ENCODE assay signal across 18 cellular contexts in genomic region chr14:105503296-105503640, GRCh38. TPM values are rescaled to one million over a fixed set of nuclear protein-coding genes. Genes with fewer than 3 reads are reported as not detected.
DNase-seq lines count a peak whose midpoint lies in the region; ATAC-seq, FAIRE-seq and TF ChIP-seq lines count a peak whose summit lies in the region.
"Had no signal": no experiment of that assay in that cellular context is flagged by ENCODE, and none has a peak within 500 bp of the region (broad histone marks: within the 10 kb centered on the region; RNA-seq: fewer than 3 reads in every experiment).

No MANE protein-coding gene starts in this region.

- H2BK15ac ChIP-seq in mesendoderm (replicated peaks; ENCODE audit: low read depth): no peak overlapping the region

- no peak overlapping the region for H3K27ac ChIP-seq in SK-N-SH (ENCODE audit: low read depth in 2 of 2, low read length in 1 of 2)
- no peak overlapping the region for H3K27ac ChIP-seq in coronary artery
- H3K27ac ChIP-seq in sigmoid colon: no peak overlapping the region
- no peak overlapping the region for H3K27ac ChIP-seq in mesendoderm (ENCODE audit: low read depth, low read length)
- H3K27ac ChIP-seq: 22Rv1 had no signal

- H3F3A ChIP-seq in SK-N-SH (replicated peaks; ENCODE audit: insufficient read depth): no peaks in the 10 kb centered on the region

- no peak for TF ChIP-seq RAD21 in SK-N-SH (IDR thresholded peaks at IDR 0.05; ENCODE audit: low read length)

- TF ChIP-seq CTCF in SK-N-SH (IDR thresholded peaks at IDR 0.05): no peak
- no peak for TF ChIP-seq CTCF in coronary artery (IDR thresholded peaks at IDR 0.05)
- no peak for TF ChIP-seq CTCF in sigmoid colon (IDR thresholded peaks at IDR 0.05)

- H2AFZ ChIP-seq in SK-N-SH (ENCODE audit: low read depth): no peak overlapping the region

- H3K4me2 ChIP-seq in SK-N-SH: no peak overlapping the region
- H3K4me2 ChIP-seq in mesendoderm (ENCODE audit: low read length): no peak overlapping the region

- H2AK5ac ChIP-seq in mesendoderm (ENCODE audit: low read length): no peak overlapping the region

- WGBS in SK-N-SH (ENCODE audit: low lambda C conversion rate): no CpG with 5 or more reads among the region's 7 CpGs
- 88 to 92% methylated on average over 7 of the region's 7 CpGs for WGBS in sigmoid colon, 2 donors
- no CpG with 5 or more reads among the region's 7 CpGs for WGBS in mesendoderm (ENCODE audit: extremely low coverage, insufficient coverage, low lambda C conversion rate)

- H3K79me1 ChIP-seq in mesendoderm (ENCODE audit: low read length): no peaks in the 10 kb centered on the region

- CTCF ChIA-PET in SK-N-SH (lab: Yijun Ruan, JAX): interaction anchor here (1.0 to 1.3 kb wide), 2 partner anchors 10 to 25 kb away, joined by 5 read pairs; no protein-coding TSS in a partner anchor

- no peak overlapping the region for H3K4me3 ChIP-seq in SK-N-SH (ENCODE audit: low read depth in 2 of 2, low read length in 1 of 2)
- no peak overlapping the region for H3K4me3 ChIP-seq in coronary artery
- H3K4me3 ChIP-seq in sigmoid colon: no peak overlapping the region
- no peak overlapping the region for H3K4me3 ChIP-seq in mesendoderm (ENCODE audit: low read length)
- H3K4me3 ChIP-seq: GM12878, K562 had no signal

- no peak for FAIRE-seq in GM12891 (lab: Jason Lieb, UNC)
- FAIRE-seq: GM12878, H1, K562 had no signal

- H4K20me1 ChIP-seq in SK-N-SH (ENCODE audit: insufficient read depth): no peaks in the 10 kb centered on the region

- no peak overlapping the region for H2BK5ac ChIP-seq in mesendoderm (ENCODE audit: low read length)

- no peak overlapping the region for H4K8ac ChIP-seq in mesendoderm (ENCODE audit: low read depth, low read length)

- TF ChIP-seq POLR2A in GM12891 (IDR thresholded peaks at IDR 0.05; ENCODE audit: low read depth, low read length): no peak
- TF ChIP-seq POLR2A in sigmoid colon (IDR thresholded peaks at IDR 0.05): no peak

- H3K56ac ChIP-seq in mesendoderm (ENCODE audit: low read length): no peak overlapping the region

- no peak overlapping the region for H3K23ac ChIP-seq in mesendoderm (ENCODE audit: low read length)

- no peak overlapping the region for H2BK120ac ChIP-seq in mesendoderm (ENCODE audit: low read depth, low read length)

- TF ChIP-seq EP300 in SK-N-SH (IDR thresholded peaks at IDR 0.05; ENCODE audit: borderline replicate concordance in 1 of 2, low read depth in 1 of 2, low read length in 1 of 2): no peak
- no peak for TF ChIP-seq EP300 in sigmoid colon (IDR thresholded peaks at IDR 0.05)

- H3K79me2 ChIP-seq in SK-N-SH (ENCODE audit: insufficient read depth) (no peaks in the 10 kb centered on the region), mesendoderm (ENCODE audit: control insufficient read depth, insufficient read depth, low read length) (no peaks in the 10 kb centered on the region)

- H3K9ac ChIP-seq in SK-N-SH: no peak overlapping the region
- H3K9ac ChIP-seq in mesendoderm (ENCODE audit: low read length): no peak overlapping the region

- H3K18ac ChIP-seq in mesendoderm (ENCODE audit: low read length): no peak overlapping the region

- ATAC-seq in SK-N-SH treated with all-trans-retinoic acid at 6 μM for 48 hours: no peak
- ATAC-seq in HG03108 (IDR thresholded peaks at IDR 0.05; ENCODE audit: unreplicated experiment): no peak
- ATAC-seq: GM12878, K562 had no signal

- intact Hi-C loops in sigmoid colon (cut with DNase I): no loop called here

- DNase-seq in SK-N-SH: peak; percentile 26
- DNase-seq in GM12891 (ENCODE audit: insufficient read length, low spot score): peak; percentile 19
- peak; percentile 69 for DNase-seq in coronary artery (ENCODE audit: low spot score)
- DNase-seq in sigmoid colon: peak; percentile 58
- DNase-seq in mesendoderm: no peak
- DNase-seq in activated T-cell treated with anti-CD3 and anti-CD28 coated beads for 4 hours: no peak
- DNase-seq: DMS 273 treated with DMSO at 0.1 percent for 48 hours, GDM1, NCI-H187 treated with DMSO at 0.1 percent for 48 hours, NCI-H2171, NCI-H446, RPMI8226 had no signal

- peaks cover 4% of the 10 kb centered on the region; the same call in 1 of the 2 replicates for H3K27me3 ChIP-seq in SK-N-SH (ENCODE audit: insufficient read depth)
- H3K27me3 ChIP-seq in sigmoid colon: peaks cover 0 to 5% (median 0%) of the 10 kb centered on the region in 3 donors
- no peaks in the 10 kb centered on the region for H3K27me3 ChIP-seq in mesendoderm (ENCODE audit: insufficient read depth, low read length, poor library complexity)

- H3K36me3 ChIP-seq in SK-N-SH (replicated peaks in 1 of 2; ENCODE audit: control insufficient read depth in 1 of 2, insufficient read depth in 2 of 2, low read length in 1 of 2) (no peaks in the 10 kb centered on the region), sigmoid colon (no peaks in the 10 kb centered on the region), mesendoderm (ENCODE audit: control insufficient read depth, insufficient read depth, low read length) (no peaks in the 10 kb centered on the region)

- H4K5ac ChIP-seq in mesendoderm (ENCODE audit: low read length): no peak overlapping the region

- H3K9me3 ChIP-seq in SK-N-SH (no peaks in the 10 kb centered on the region), sigmoid colon (no peaks in the 10 kb centered on the region)

- no peak overlapping the region for H3K4ac ChIP-seq in mesendoderm (ENCODE audit: low read depth, low read length)

- POLR2A ChIA-PET in SK-N-SH (lab: Yijun Ruan, JAX): no interaction called here

- H3K4me1 ChIP-seq in SK-N-SH (ENCODE audit: control insufficient read depth in 1 of 2, insufficient read depth in 2 of 2, low read depth in 1 of 2, low read length in 1 of 2): peaks cover 0 to 9% of the 10 kb centered on the region in 2 experiments; a peak in 1 of 4 replicates
- H3K4me1 ChIP-seq in sigmoid colon: no peaks in the 10 kb centered on the region
- H3K4me1 ChIP-seq in mesendoderm (ENCODE audit: control insufficient read depth, low read depth, low read length): no peaks in the 10 kb centered on the region

- H3K9me2 ChIP-seq in SK-N-SH: no peaks in the 10 kb centered on the region

TF ChIP-seq in SK-N-SH treated with all-trans-retinoic acid at 6 μM for 48 hours, 23 proteins besides CTCF, POLR2A, EP300 and RAD21 (continues in another document):
- TF ChIP-seq ZNF70 (CRISPR knock-in tag; IDR thresholded peaks at IDR 0.05) (no peak), PPARA (CRISPR knock-in tag; IDR thresholded peaks at IDR 0.05; ENCODE audit: borderline replicate concordance) (no peak), ESRRG (CRISPR knock-in tag; IDR thresholded peaks at IDR 0.05) (no peak), ZNF565 (CRISPR knock-in tag; conservative IDR thresholded peaks at IDR 0.05; ENCODE audit: low read depth) (no peak), ISL1 (CRISPR knock-in tag; IDR thresholded peaks at IDR 0.05) (no peak), ZC3H10 (CRISPR knock-in tag; IDR thresholded peaks at IDR 0.05) (no peak)

TF ChIP-seq in GM12891, 5 proteins besides CTCF, POLR2A, EP300 and RAD21:
- no peak for TF ChIP-seq PAX5 (IDR thresholded peaks at IDR 0.05; ENCODE audit: insufficient read depth, low read length, severe bottlenecking)
- no peak for TF ChIP-seq SPI1 (IDR thresholded peaks at IDR 0.05; ENCODE audit: low read depth, low read length)
- TF ChIP-seq POU2F2 (IDR thresholded peaks at IDR 0.05; ENCODE audit: low read depth, low read length): no peak
- no peak for TF ChIP-seq TAF1 (IDR thresholded peaks at IDR 0.05; ENCODE audit: low read depth, low read length)
- no peak for TF ChIP-seq POLR2AphosphoS5 (IDR thresholded peaks at IDR 0.05; ENCODE audit: low read depth, low read length)

RNA-seq across cellular contexts. Expression of gene TEDC1, which starts 12.2 kb away (rescaled TPM):
- polyA plus RNA-seq in SK-N-SH (2012; rRNA removed): 10.9 and 13.4 TPM in 2 replicates
- polyA plus RNA-seq in SK-N-SH (2012; cell fraction: cytosol; rRNA removed): 4.4 and 7.2 TPM in 2 replicates
- polyA plus RNA-seq in SK-N-SH (2012; cell fraction: nucleus; rRNA removed): 33.0 and 74.2 TPM in 2 replicates
- 8.1 TPM for polyA plus RNA-seq in GM12891 (2012; ENCODE audit: low read depth, missing spikeins)
- 1 to 10 TPM in 2 of 4 donors, under 1 TPM in 2; 0.16 to 5.2 (median 1.0) TPM for total RNA-seq in sigmoid colon
- 10 to 100 TPM; 17.8 to 36.0 (median 19.2) TPM for polyA plus RNA-seq in sigmoid colon
- polyA plus RNA-seq in mesendoderm (2013, experiment 1 of 2): 4.5 TPM
- polyA plus RNA-seq in mesendoderm (2013, experiment 2 of 2): 3.9 TPM

RNA-seq across cellular contexts. Expression of gene CRIP1, which starts 16.6 kb away (rescaled TPM):
- polyA plus RNA-seq in SK-N-SH (2012; rRNA removed): 0.68 and 0.72 TPM in 2 replicates
- polyA plus RNA-seq in SK-N-SH (2012; cell fraction: cytosol; rRNA removed): 0.09 TPM in 1 of 2 replicates, not detected in the other
- 9.8 and 16.8 TPM in 2 replicates for polyA plus RNA-seq in SK-N-SH (2012; cell fraction: nucleus; rRNA removed)
- 277 TPM for polyA plus RNA-seq in GM12891 (2012; ENCODE audit: low read depth, missing spikeins)
- 10 to 100 TPM in 3 of 4 donors, 1 to 10 TPM in 1; 4.9 to 24.3 (median 15.4) TPM for total RNA-seq in sigmoid colon
- polyA plus RNA-seq in sigmoid colon: 100 to 1,000 TPM; 168 to 403 (median 199) TPM
- 8.8 TPM for polyA plus RNA-seq in mesendoderm (2013, experiment 1 of 2)
- polyA plus RNA-seq in mesendoderm (2013, experiment 2 of 2): 8.3 TPM

RNA-seq across cellular contexts. Expression of gene TMEM121, which starts 23.1 kb away (rescaled TPM):
- polyA plus RNA-seq in SK-N-SH (2012; rRNA removed) (7.2 and 9.1 TPM in 2 replicates), sigmoid colon (1 to 10 TPM in 1 of 3 donors, not detected in 2; 2.3 TPM)
- 2.1 and 5.7 TPM in 2 replicates for polyA plus RNA-seq in SK-N-SH (2012; cell fraction: cytosol; rRNA removed)
- polyA plus RNA-seq in SK-N-SH (2012; cell fraction: nucleus; rRNA removed): 5.1 and 5.9 TPM in 2 replicates
- polyA plus RNA-seq in GM12891 (2012; ENCODE audit: low read depth, missing spikeins): 0.18 TPM
- 1 to 10 TPM; 3.0 to 8.0 (median 6.2) TPM for total RNA-seq in sigmoid colon
- polyA plus RNA-seq in mesendoderm (2013, experiment 1 of 2): 0.06 TPM
- 0.04 TPM for polyA plus RNA-seq in mesendoderm (2013, experiment 2 of 2)
- total RNA-seq: H1 had no signal
- polyA plus RNA-seq: K562 had no signal

RNA-seq across cellular contexts. Expression of gene CRIP2, which starts 28.6 kb away (rescaled TPM):
- polyA plus RNA-seq in SK-N-SH (2012; rRNA removed): 219 and 335 TPM in 2 replicates
- 154 and 228 TPM in 2 replicates for polyA plus RNA-seq in SK-N-SH (2012; cell fraction: cytosol; rRNA removed)
- 326 and 608 TPM in 2 replicates for polyA plus RNA-seq in SK-N-SH (2012; cell fraction: nucleus; rRNA removed)
- polyA plus RNA-seq in GM12891 (2012; ENCODE audit: low read depth, missing spikeins): 0.68 TPM
- total RNA-seq in sigmoid colon: 10 to 100 TPM; 49.8 to 79.5 (median 57.1) TPM
- polyA plus RNA-seq in sigmoid colon: 10 to 100 TPM; 13.6 to 50.0 (median 34.2) TPM
- polyA plus RNA-seq in mesendoderm (2013, experiment 1 of 2): 8.3 TPM
- 7.8 TPM for polyA plus RNA-seq in mesendoderm (2013, experiment 2 of 2)

Comparison
In these comparisons a context has a peak if more than half of its experiments do, and no peak if none do; other contexts are left out.
1. DNase-seq: peak in SK-N-SH (single experiment), GM12891 (single experiment), coronary artery (single experiment) and sigmoid colon (single experiment); none in mesendoderm (single experiment) and activated T-cell treated with anti-CD3 and anti-CD28 coated beads for 4 hours (single experiment).
2. RNA of gene CRIP1, which starts 16.6 kb away (polyA plus RNA-seq): 168 to 403 TPM in sigmoid colon; 0.09 to 16.8 TPM in SK-N-SH; every median in the first group is over 4 times any median in the second.